9 cellular contexts compared by ENCODE assay signal in genomic region chr12:72271741-72272661, GRCh38. TPM values are rescaled to one million over a fixed set of nuclear protein-coding genes. Genes with fewer than 3 reads are reported as not detected.
DNase-seq lines count a peak whose midpoint lies in the region; ATAC-seq, FAIRE-seq and TF ChIP-seq lines count a peak whose summit lies in the region.
"Had no signal": no experiment of that assay in that cellular context is flagged by ENCODE, and none has a peak within 500 bp of the region (broad histone marks: within the 10 kb centered on the region; RNA-seq: fewer than 3 reads in every experiment).

A gene with protein sequence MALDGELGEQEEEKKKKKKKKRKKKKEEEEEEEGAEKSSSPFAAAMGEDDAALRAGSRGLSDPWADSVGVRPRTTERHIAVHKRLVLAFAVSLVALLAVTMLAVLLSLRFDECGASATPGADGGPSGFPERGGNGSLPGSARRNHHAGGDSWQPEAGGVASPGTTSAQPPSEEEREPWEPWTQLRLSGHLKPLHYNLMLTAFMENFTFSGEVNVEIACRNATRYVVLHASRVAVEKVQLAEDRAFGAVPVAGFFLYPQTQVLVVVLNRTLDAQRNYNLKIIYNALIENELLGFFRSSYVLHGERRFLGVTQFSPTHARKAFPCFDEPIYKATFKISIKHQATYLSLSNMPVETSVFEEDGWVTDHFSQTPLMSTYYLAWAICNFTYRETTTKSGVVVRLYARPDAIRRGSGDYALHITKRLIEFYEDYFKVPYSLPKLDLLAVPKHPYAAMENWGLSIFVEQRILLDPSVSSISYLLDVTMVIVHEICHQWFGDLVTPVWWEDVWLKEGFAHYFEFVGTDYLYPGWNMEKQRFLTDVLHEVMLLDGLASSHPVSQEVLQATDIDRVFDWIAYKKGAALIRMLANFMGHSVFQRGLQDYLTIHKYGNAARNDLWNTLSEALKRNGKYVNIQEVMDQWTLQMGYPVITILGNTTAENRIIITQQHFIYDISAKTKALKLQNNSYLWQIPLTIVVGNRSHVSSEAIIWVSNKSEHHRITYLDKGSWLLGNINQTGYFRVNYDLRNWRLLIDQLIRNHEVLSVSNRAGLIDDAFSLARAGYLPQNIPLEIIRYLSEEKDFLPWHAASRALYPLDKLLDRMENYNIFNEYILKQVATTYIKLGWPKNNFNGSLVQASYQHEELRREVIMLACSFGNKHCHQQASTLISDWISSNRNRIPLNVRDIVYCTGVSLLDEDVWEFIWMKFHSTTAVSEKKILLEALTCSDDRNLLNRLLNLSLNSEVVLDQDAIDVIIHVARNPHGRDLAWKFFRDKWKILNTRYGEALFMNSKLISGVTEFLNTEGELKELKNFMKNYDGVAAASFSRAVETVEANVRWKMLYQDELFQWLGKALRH (plus strand): TSS chr12:72272370. CDS start chr12:72272644, 274 bp downstream.

- FAIRE-seq in D721Med (lab: Jason Lieb, UNC): no peak

- TF ChIP-seq CTCF in lung (IDR thresholded peaks at IDR 0.05; ENCODE audit: control extremely low read depth, extremely low read depth): no peak
- no peak for TF ChIP-seq CTCF in testis (IDR thresholded peaks at IDR 0.05)
- no peak for TF ChIP-seq CTCF in D721Med (IDR thresholded peaks at IDR 0.05; ENCODE audit: insufficient read depth, missing control alignments)

- intact Hi-C loops in testis (cut with DNase I; ENCODE audit: low total_unique reads): no loop called here

- H3K27me3 ChIP-seq in ectodermal cell (ENCODE audit: control insufficient read depth, insufficient read depth, low read length, poor library complexity, severe bottlenecking) (peaks cover 49% of the 10 kb centered on the region), lung (ENCODE audit: control insufficient read depth, insufficient read depth) (peaks cover 5% of the 10 kb centered on the region), testis (no peaks in the 10 kb centered on the region)

- no peaks in the 10 kb centered on the region for H3K9me3 ChIP-seq in ectodermal cell (ENCODE audit: control insufficient read depth, low read length)
- peaks cover 0 to 7% of the 10 kb centered on the region in 2 donors for H3K9me3 ChIP-seq in lung (ENCODE audit: control insufficient read depth in 2 of 2, insufficient read depth in 1 of 2, low read length in 1 of 2)
- no peaks in the 10 kb centered on the region for H3K9me3 ChIP-seq in testis

- DNase-seq in DMS79 treated with DMSO at 0.1 percent for 48 hours (lab: John Stamatoyannopoulos, UW): peak; percentile 17
- no peak for DNase-seq in DMS79 (lab: John Stamatoyannopoulos, UW)
- DNase-seq in NCI-H774 (lab: John Stamatoyannopoulos, UW): peak; percentile 67
- DNase-seq in lung (ENCODE audit: low spot score): no peak
- peak; percentile 60 for DNase-seq in testis
- DNase-seq in D721Med (ENCODE audit: insufficient read length, low spot score): no peak

- ATAC-seq in lung (ENCODE audit: insufficient read depth, low FRiP score) (peak; percentile 68), GM19351 (IDR thresholded peaks at IDR 0.05; ENCODE audit: unreplicated experiment) (no peak)

- H3K4me3 ChIP-seq in ectodermal cell (ENCODE audit: insufficient read depth, low read depth, low read length): peak within 1 kb of the TSS; percentile 69
- H3K4me3 ChIP-seq in lung: peak within 1 kb of the TSS; percentile 47
- peak within 1 kb of the TSS; percentile 59 to 73 for H3K4me3 ChIP-seq in testis

- H3K36me3 ChIP-seq in ectodermal cell (ENCODE audit: control insufficient read depth, insufficient read depth, low read length): no peaks in the 10 kb centered on the region
- H3K36me3 ChIP-seq in lung (ENCODE audit: control insufficient read depth in 2 of 2, insufficient read depth in 2 of 2, low read length in 2 of 2): no peaks in the 10 kb centered on the region
- no peaks in the 10 kb centered on the region for H3K36me3 ChIP-seq in testis (ENCODE audit: low read depth, missing control alignments)

- H3K27ac ChIP-seq in ectodermal cell (ENCODE audit: insufficient read depth, low read depth, low read length, poor library complexity, severe bottlenecking) (peak within 1 kb of the TSS; percentile 50), lung (ENCODE audit: low read depth in 1 of 2, low read length in 1 of 2) (peak within 1 kb of the TSS in 1 of 2 donors; percentile 77), testis (peak within 1 kb of the TSS; percentile 79)

- TF ChIP-seq POLR2A in testis (IDR thresholded peaks at IDR 0.05): no peak

- H3K4me1 ChIP-seq in ectodermal cell (ENCODE audit: control insufficient read depth, insufficient read depth, low read length) (peaks cover 15% of the 10 kb centered on the region), lung (ENCODE audit: control insufficient read depth in 2 of 2, insufficient read depth in 2 of 2, low read length in 2 of 2) (peaks cover 0 to 20% of the 10 kb centered on the region in 2 donors), testis (no peaks in the 10 kb centered on the region)

- WGBS in ectodermal cell, 2 experiments: 0% methylated on average over 81 of the region's 81 CpGs
- WGBS in lung, 2 donors: 1 to 2% methylated on average over 78 to 81 of the region's 81 CpGs
- 0 to 1% methylated on average over 17 to 81 of the region's 81 CpGs for WGBS in testis, 2 donors

RNA-seq across cellular contexts. Expression of the gene that starts here (rescaled TPM):
- 2.5 TPM for polyA plus RNA-seq in ectodermal cell (2013, experiment 1 of 4)
- 2.1 TPM for polyA plus RNA-seq in ectodermal cell (2013, experiment 2 of 4)
- polyA plus RNA-seq in ectodermal cell (2013, experiment 3 of 4): 1.3 TPM
- polyA plus RNA-seq in ectodermal cell (2013, experiment 4 of 4): 1.7 TPM
- total RNA-seq in lung (1 to 10 TPM; 6.5 to 7.5 TPM), testis (1 to 10 TPM; 2.8 to 8.5 TPM)
- polyA plus RNA-seq in lung (under 1 TPM; 0.19 to 0.47 TPM), testis (ENCODE audit: insufficient read depth, low read depth, low replicate concordance) (3.9 TPM)
- total RNA-seq: T-helper 2 cell treated with Interferon-gamma antibody and Interleukin-4, amounts not matched to agents 100 ng/mL and 5 ng/mL, for 36 hours had no signal

Comparison
In these comparisons a context has a peak if more than half of its experiments do, and no peak if none do; other contexts are left out.
1. DNase-seq: peak in DMS79 treated with DMSO at 0.1 percent for 48 hours (single experiment), NCI-H774 (single experiment) and testis (single experiment); none in DMS79 (single experiment), lung (single experiment) and D721Med (single experiment).
2. Peak in every context shown above with its lines, with median percentiles within 50 percentile points of each other: H3K4me3 ChIP-seq.